Comparison of ENCODE assay signal across 32 cellular contexts in genomic region chr2:102421890-102422759, GRCh38. TPM values are rescaled to one million over a fixed set of nuclear protein-coding genes. Genes with fewer than 3 reads are reported as not detected.
DNase-seq lines count a peak whose midpoint lies in the region; ATAC-seq and FAIRE-seq lines count a peak whose summit lies in the region.
"Had no signal": no experiment of that assay in that cellular context is flagged by ENCODE, and none has a peak within 500 bp of the region (broad histone marks: within the 10 kb centered on the region; RNA-seq: fewer than 3 reads in every experiment).

No MANE protein-coding gene starts in this region.

- intact Hi-C loops in activated CD4-positive, alpha-beta T cell treated with anti-CD3 and anti-CD28 coated beads, Interleukin-2, amount 10 ng/mL, durations not matched to agents 24 days and 14 days (cut with micrococcal nuclease): no loop called here
- intact Hi-C loops in activated CD4-positive, alpha-beta T cell treated with anti-CD3 and anti-CD28 coated beads for 36 hours (cut with DNase I, micrococcal nuclease): no loop called here

- FAIRE-seq in GM19239 (lab: Jason Lieb, UNC): no peak
- FAIRE-seq: GM12878, small intestine had no signal

- peak overlapping the region; percentile 70 for H3K27ac Mint-ChIP-seq in activated CD4-positive, alpha-beta T cell treated with anti-CD3 and anti-CD28 coated beads, Interleukin-2, amount 10 ng/mL, durations not matched to agents 24 days and 14 days
- no peak overlapping the region for H3K27ac Mint-ChIP-seq in activated CD4-positive, alpha-beta T cell treated with anti-CD3 and anti-CD28 coated beads for 36 hours
- H3K27ac Mint-ChIP-seq in activated T-helper 17 cell treated with anti-CD3 and anti-CD28 coated beads, Interleukin-2, amount 50 U/mL, for 72 hours: peak overlapping the region; percentile 48
- H3K27ac Mint-ChIP-seq: endodermal cell, HFFc6 had no signal

- CTCF ChIA-PET in activated CD4-positive, alpha-beta T cell treated with anti-CD3 and anti-CD28 coated beads for 36 hours (lab: Charles Lee): interaction anchor here (0.5 to 1.5 kb wide), 5 partner anchors 14 to 538 kb away, joined by 3 to 4 read pairs (median 3); no protein-coding TSS in a partner anchor

- DNase-seq in activated CD4-positive, alpha-beta T cell treated with anti-CD3 and anti-CD28 coated beads, Interleukin-2, amount 10 ng/mL, durations not matched to agents 24 days and 14 days: no peak
- DNase-seq in activated CD4-positive, alpha-beta T cell treated with anti-CD3 and anti-CD28 coated beads for 36 hours: no peak
- DNase-seq in OCI-M1 (lab: John Stamatoyannopoulos, UW): peak; percentile 79
- no peak for DNase-seq in GM19239 (ENCODE audit: insufficient read length, low spot score)
- no peak for DNase-seq in NCI-H2081 treated with DMSO at 0.1 percent for 48 hours (lab: John Stamatoyannopoulos, UW)
- DNase-seq: 8988T; activated CD4-positive, alpha-beta T cell treated with anti-CD3 and anti-CD28 coated beads for 48 hours; adrenal gland; colonic mucosa; DND-41; endodermal cell; HFFc6; Karpas-422; kidney glomerular epithelial cell; NCI-H1048; NCI-H187; NCI-H2227 treated with DMSO at 0.1 percent for 48 hours; NCI-H82; nucleus accumbens; small intestine; stimulated activated CD4-positive, alpha-beta T cell treated with anti-CD3 and anti-CD28 coated beads, Interleukin-4, amount 100 ng/mL, for 1 hour; stimulated activated naive CD8-positive, alpha-beta T cell treated with anti-CD3 and anti-CD28 coated beads, Interleukin-15, Interleukin-2, amounts not matched to agents 100 U/mL and 50 U/mL, for 24 hours had no signal

- no peak for ATAC-seq in activated CD4-positive, alpha-beta T cell treated with anti-CD3 and anti-CD28 coated beads for 36 hours
- ATAC-seq in activated T-helper 17 cell treated with anti-CD3 and anti-CD28 coated beads, Interleukin-2, amount 50 U/mL, for 72 hours (replicated peaks): peak; percentile 38
- ATAC-seq in HG03196 (IDR thresholded peaks at IDR 0.05; ENCODE audit: unreplicated experiment): no peak
- ATAC-seq: GM12878, Right ventricle myocardium inferior had no signal

- peaks cover 69% of the 10 kb centered on the region for H3K4me1 ChIP-seq in mononuclear cell (ENCODE audit: insufficient read depth, low read length)
- H3K4me1 ChIP-seq: adrenal gland, breast epithelium, colonic mucosa, tibial nerve had no signal

- H3K4me3 ChIP-seq in mononuclear cell (ENCODE audit: low read length): peak overlapping the region; percentile 11
- H3K4me3 ChIP-seq: adrenal gland, breast epithelium, colonic mucosa, GM12878, tibial nerve had no signal

- H3K4me3 Mint-ChIP-seq in activated CD4-positive, alpha-beta T cell treated with anti-CD3 and anti-CD28 coated beads, Interleukin-2, amount 10 ng/mL, durations not matched to agents 24 days and 14 days: peak overlapping the region; percentile 86
- no peak overlapping the region for H3K4me3 Mint-ChIP-seq in activated CD4-positive, alpha-beta T cell treated with anti-CD3 and anti-CD28 coated beads for 36 hours
- peak overlapping the region; percentile 78 for H3K4me3 Mint-ChIP-seq in activated T-helper 17 cell treated with anti-CD3 and anti-CD28 coated beads, Interleukin-2, amount 50 U/mL, for 72 hours
- H3K4me3 Mint-ChIP-seq: endodermal cell, HFFc6 had no signal

- H3K36me3 Mint-ChIP-seq in activated CD4-positive, alpha-beta T cell treated with anti-CD3 and anti-CD28 coated beads, Interleukin-2, amount 10 ng/mL, durations not matched to agents 24 days and 14 days (ENCODE audit: low read depth): peaks cover 58% of the 10 kb centered on the region
- H3K36me3 Mint-ChIP-seq in activated CD4-positive, alpha-beta T cell treated with anti-CD3 and anti-CD28 coated beads for 36 hours (ENCODE audit: low read depth): peaks cover 12% of the 10 kb centered on the region
- peaks cover 9% of the 10 kb centered on the region for H3K36me3 Mint-ChIP-seq in activated T-helper 17 cell treated with anti-CD3 and anti-CD28 coated beads, Interleukin-2, amount 50 U/mL, for 72 hours (ENCODE audit: low read depth)

- POLR2A ChIA-PET in activated CD4-positive, alpha-beta T cell treated with anti-CD3 and anti-CD28 coated beads for 36 hours (lab: Charles Lee): no interaction called here

- no peaks in the 10 kb centered on the region for H3K27me3 ChIP-seq in mononuclear cell (ENCODE audit: insufficient read depth, low read length)
- H3K27me3 ChIP-seq: adrenal gland, colonic mucosa, tibial nerve had no signal

- peaks cover 84% of the 10 kb centered on the region for H3K4me1 Mint-ChIP-seq in activated CD4-positive, alpha-beta T cell treated with anti-CD3 and anti-CD28 coated beads, Interleukin-2, amount 10 ng/mL, durations not matched to agents 24 days and 14 days
- H3K4me1 Mint-ChIP-seq in activated CD4-positive, alpha-beta T cell treated with anti-CD3 and anti-CD28 coated beads for 36 hours: peaks cover 70% of the 10 kb centered on the region
- H3K4me1 Mint-ChIP-seq in activated T-helper 17 cell treated with anti-CD3 and anti-CD28 coated beads, Interleukin-2, amount 50 U/mL, for 72 hours: peaks cover 55% of the 10 kb centered on the region
- H3K4me1 Mint-ChIP-seq: endodermal cell had no signal

- no peaks in the 10 kb centered on the region for H3K9me3 ChIP-seq in mononuclear cell (ENCODE audit: low read depth, low read length)
- H3K9me3 ChIP-seq: adrenal gland, breast epithelium, colonic mucosa, tibial nerve had no signal

- H3K27me3 Mint-ChIP-seq in activated CD4-positive, alpha-beta T cell treated with anti-CD3 and anti-CD28 coated beads, Interleukin-2, amount 10 ng/mL, durations not matched to agents 24 days and 14 days: no peaks in the 10 kb centered on the region
- peaks cover 7% of the 10 kb centered on the region for H3K27me3 Mint-ChIP-seq in activated CD4-positive, alpha-beta T cell treated with anti-CD3 and anti-CD28 coated beads for 36 hours
- peaks cover 4% of the 10 kb centered on the region for H3K27me3 Mint-ChIP-seq in activated T-helper 17 cell treated with anti-CD3 and anti-CD28 coated beads, Interleukin-2, amount 50 U/mL, for 72 hours

- peaks cover 15% of the 10 kb centered on the region for H3K9me3 Mint-ChIP-seq in activated CD4-positive, alpha-beta T cell treated with anti-CD3 and anti-CD28 coated beads, Interleukin-2, amount 10 ng/mL, durations not matched to agents 24 days and 14 days
- peaks cover 3% of the 10 kb centered on the region for H3K9me3 Mint-ChIP-seq in activated CD4-positive, alpha-beta T cell treated with anti-CD3 and anti-CD28 coated beads for 36 hours (ENCODE audit: low read depth)
- peaks cover 5% of the 10 kb centered on the region for H3K9me3 Mint-ChIP-seq in activated T-helper 17 cell treated with anti-CD3 and anti-CD28 coated beads, Interleukin-2, amount 50 U/mL, for 72 hours
- H3K9me3 Mint-ChIP-seq: endodermal cell, HFFc6 had no signal

RNA-seq across cellular contexts. Expression of gene IL18RAP, which starts 0.8 kb away (rescaled TPM):
- total RNA-seq in activated CD4-positive, alpha-beta T cell treated with anti-CD3 and anti-CD28 coated beads, Interleukin-2, amount 10 ng/mL, durations not matched to agents 24 days and 14 days: 15.0 and 16.9 TPM in 2 replicates
- total RNA-seq in activated CD4-positive, alpha-beta T cell treated with anti-CD3 and anti-CD28 coated beads for 36 hours: 1 to 10 TPM; 6.8 to 7.4 TPM
- total RNA-seq in activated T-helper 17 cell treated with anti-CD3 and anti-CD28 coated beads, Interleukin-2, amount 50 U/mL, for 72 hours: 1 to 10 TPM; 3.7 to 5.6 TPM
- total RNA-seq in mononuclear cell: 33.5 TPM
- total RNA-seq: fibroblast of lung, HFFc6, lung microvascular endothelial cell, renal cortical epithelial cell had no signal

RNA-seq across cellular contexts. Expression of gene SLC9A4, which starts 50.9 kb away (rescaled TPM):
- total RNA-seq in activated CD4-positive, alpha-beta T cell treated with anti-CD3 and anti-CD28 coated beads, Interleukin-2, amount 10 ng/mL, durations not matched to agents 24 days and 14 days: 0.07 and 0.12 TPM in 2 replicates
- under 1 TPM in 1 of 2 experiments, not detected in 1; 0.11 TPM for total RNA-seq in activated CD4-positive, alpha-beta T cell treated with anti-CD3 and anti-CD28 coated beads for 36 hours
- under 1 TPM; 0.11 TPM for total RNA-seq in activated T-helper 17 cell treated with anti-CD3 and anti-CD28 coated beads, Interleukin-2, amount 50 U/mL, for 72 hours
- under 0.01 TPM for total RNA-seq in mononuclear cell
- total RNA-seq: adrenal gland, breast epithelium, fibroblast of lung, lung microvascular endothelial cell, Right ventricle myocardium inferior had no signal
